In the genomic region with DNA sequence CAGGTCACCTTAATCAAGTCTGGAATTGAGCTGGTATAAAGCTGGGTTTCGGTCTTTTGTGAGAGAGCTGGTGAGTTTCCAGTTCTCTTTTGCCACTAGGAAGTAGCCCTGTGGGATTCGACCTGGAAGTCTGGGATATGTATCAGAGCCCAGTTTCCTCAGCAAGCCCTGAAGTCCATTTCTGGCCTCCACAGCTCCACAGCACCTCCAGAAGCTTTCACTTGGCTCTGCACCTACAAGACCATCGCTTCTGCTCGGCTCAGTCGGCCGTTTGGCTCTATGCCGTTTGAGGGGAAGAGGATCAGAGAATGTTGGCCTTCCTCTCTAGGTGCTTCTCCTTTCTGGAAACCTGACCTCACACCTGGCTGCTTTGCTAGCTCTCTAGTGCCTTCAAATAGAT, we compare ENCODE assay signal across 8 cellular contexts.
DNase-seq lines count a peak whose midpoint lies in the region; ATAC-seq and TF ChIP-seq lines count a peak whose summit lies in the region.

No MANE protein-coding gene starts in this region.

- peak; percentile 41 for DNase-seq in WERI-Rb-1
- DNase-seq in Right ventricle myocardium superior = peak; percentile 70
- DNase-seq in sciatic nerve (ENCODE audit: low spot score) = peak; percentile 71
- no peak for DNase-seq in effector memory CD4-positive, alpha-beta T cell
- DNase-seq in stimulated activated CD4-positive, alpha-beta T cell treated with anti-CD3 and anti-CD28 coated beads, Interleukin-12 subunit alpha, Interleukin-12 subunit beta, amount 100 ng/mL, for 4 hours = no peak
- DNase-seq in D341Med (ENCODE audit: low spot score) = no peak

- peak; percentile 86 for ATAC-seq in Right ventricle myocardium superior (ENCODE audit: poor library complexity)
- ATAC-seq in sciatic nerve = peak; percentile 93
- ATAC-seq in GM19035 (IDR thresholded peaks at IDR 0.05; ENCODE audit: unreplicated experiment) = no peak

- no peaks in the 10 kb centered on the region for H3K36me3 ChIP-seq in WERI-Rb-1
- H3K36me3 ChIP-seq in effector memory CD4-positive, alpha-beta T cell (ENCODE audit: control insufficient read depth, insufficient read depth, low read length) = no peaks in the 10 kb centered on the region

- peak; percentile 18; the same call in 1 of the 3 replicates for TF ChIP-seq CTCF in GM12872 (IDR thresholded peaks at IDR 0.05; ENCODE audit: insufficient read depth, low read depth, low read length)
- peak; percentile 71 for TF ChIP-seq CTCF in WERI-Rb-1 (IDR thresholded peaks at IDR 0.05; ENCODE audit: low read depth, low read length)

- no peak overlapping the region for H3K4me3 ChIP-seq in WERI-Rb-1 (ENCODE audit: low read depth, low read length)
- H3K4me3 ChIP-seq in effector memory CD4-positive, alpha-beta T cell (ENCODE audit: insufficient read depth, low read depth, low read length, poor library complexity, severe bottlenecking) = no peak overlapping the region

- H3K4me1 ChIP-seq in effector memory CD4-positive, alpha-beta T cell (ENCODE audit: control insufficient read depth, insufficient read depth, low read length, poor library complexity, severe bottlenecking) = no peaks in the 10 kb centered on the region

- intact Hi-C loops in Right ventricle myocardium superior (cut with DNase I) (no loop called here), sciatic nerve (cut with DNase I) (no loop called here)

- no peak overlapping the region for H3K27ac ChIP-seq in WERI-Rb-1
- H3K27ac ChIP-seq in effector memory CD4-positive, alpha-beta T cell (ENCODE audit: insufficient read depth, low read length, poor library complexity, severe bottlenecking) = no peak overlapping the region

- H3K9me3 ChIP-seq in WERI-Rb-1 (ENCODE audit: severe bottlenecking) = no peaks in the 10 kb centered on the region
- no peaks in the 10 kb centered on the region for H3K9me3 ChIP-seq in effector memory CD4-positive, alpha-beta T cell (ENCODE audit: control insufficient read depth, low read length)

- H3K27me3 ChIP-seq in WERI-Rb-1 (ENCODE audit: insufficient read depth, low read depth, severe bottlenecking) = no peaks in the 10 kb centered on the region
- H3K27me3 ChIP-seq in effector memory CD4-positive, alpha-beta T cell (replicated peaks; ENCODE audit: control insufficient read depth, insufficient read depth, low read length, poor library complexity, severe bottlenecking) = no peaks in the 10 kb centered on the region

Comparison
In these comparisons a context has a peak if more than half of its experiments do, and no peak if none do; other contexts are left out.
1. DNase-seq: peak in WERI-Rb-1 (single experiment), Right ventricle myocardium superior (single experiment) and sciatic nerve (single experiment); none in effector memory CD4-positive, alpha-beta T cell (0 of 3), stimulated activated CD4-positive, alpha-beta T cell treated with anti-CD3 and anti-CD28 coated beads, Interleukin-12 subunit alpha, Interleukin-12 subunit beta, amount 100 ng/mL, for 4 hours (single experiment) and D341Med (single experiment).